14 cellular contexts compared by ENCODE assay signal in genomic region chr15:75215107-75216004, GRCh38. TPM values are rescaled to one million over a fixed set of nuclear protein-coding genes. Genes with fewer than 3 reads are reported as not detected.
DNase-seq lines count a peak whose midpoint lies in the region; ATAC-seq, FAIRE-seq and TF ChIP-seq lines count a peak whose summit lies in the region.
"Had no signal": no experiment of that assay in that cellular context is flagged by ENCODE, and none has a peak within 500 bp of the region (broad histone marks: within the 10 kb centered on the region; RNA-seq: fewer than 3 reads in every experiment).

No MANE protein-coding gene starts in this region.

- TF ChIP-seq CTCF in colonic mucosa (IDR thresholded peaks at IDR 0.05): no peak

- peaks cover 7% of the 10 kb centered on the region for H3K4me1 Mint-ChIP-seq in activated naive CD8-positive, alpha-beta T cell treated with anti-CD3 and anti-CD28 coated beads for 36 hours
- peaks cover 24 to 25% of the 10 kb centered on the region in 2 donors for H3K4me1 Mint-ChIP-seq in stimulated activated naive B cell treated with anti-CD40 and anti-IgM and Interleukin-4, amounts not matched to agents 10 μg/mL and 1 μg/mL and 100 μg/mL, for 72 hours

- peak; percentile 43; the same call in 1 of the 2 replicates for TF ChIP-seq RAD21 in Ishikawa (IDR thresholded peaks at IDR 0.05; ENCODE audit: low read depth)

- H3K9me3 ChIP-seq in colonic mucosa: no peaks in the 10 kb centered on the region
- H3K9me3 ChIP-seq: body of pancreas, right lobe of liver had no signal

- DNase-seq in Right ventricle myocardium inferior (ENCODE audit: missing footprints) (peak; percentile 53), cardiac septum (ENCODE audit: low spot score) (no peak), hippocampal formation (lab: John Stamatoyannopoulos, UW) (no peak), colonic mucosa (no peak), H54 (ENCODE audit: insufficient read length, low spot score) (no peak)
- DNase-seq in activated naive CD8-positive, alpha-beta T cell treated with anti-CD3 and anti-CD28 coated beads for 36 hours: no peak
- no peak for DNase-seq in stimulated activated naive B cell treated with anti-CD40 and anti-IgM and Interleukin-4, amounts not matched to agents 10 μg/mL and 1 μg/mL and 100 μg/mL, for 72 hours
- DNase-seq: activated T-cell treated with anti-CD3 and anti-CD28 coated beads for 4 hours, body of pancreas, NCI-H510A, right lobe of liver had no signal

- H3K9ac ChIP-seq in colonic mucosa (ENCODE audit: low read depth in 2 of 2, low read length in 2 of 2): no peak overlapping the region

- no peak for FAIRE-seq in H54 (lab: Jason Lieb, UNC)

- TF ChIP-seq EP300 in Ishikawa (IDR thresholded peaks at IDR 0.05; ENCODE audit: borderline replicate concordance): peak; percentile 75

- peak; percentile 2 for ATAC-seq in Right ventricle myocardium inferior
- ATAC-seq in stimulated activated naive B cell treated with anti-CD40 and anti-IgM and Interleukin-4, amounts not matched to agents 10 μg/mL and 1 μg/mL and 100 μg/mL, for 72 hours (replicated peaks): no peak
- ATAC-seq: body of pancreas had no signal

- peak overlapping the region; percentile 29 for H3K27ac Mint-ChIP-seq in activated naive CD8-positive, alpha-beta T cell treated with anti-CD3 and anti-CD28 coated beads for 36 hours
- H3K27ac Mint-ChIP-seq in stimulated activated naive B cell treated with anti-CD40 and anti-IgM and Interleukin-4, amounts not matched to agents 10 μg/mL and 1 μg/mL and 100 μg/mL, for 72 hours: peak overlapping the region; percentile 31

- no peak overlapping the region for H3K4me3 Mint-ChIP-seq in activated naive CD8-positive, alpha-beta T cell treated with anti-CD3 and anti-CD28 coated beads for 36 hours
- no peak overlapping the region for H3K4me3 Mint-ChIP-seq in stimulated activated naive B cell treated with anti-CD40 and anti-IgM and Interleukin-4, amounts not matched to agents 10 μg/mL and 1 μg/mL and 100 μg/mL, for 72 hours

- H3K9me3 Mint-ChIP-seq in activated naive CD8-positive, alpha-beta T cell treated with anti-CD3 and anti-CD28 coated beads for 36 hours: no peaks in the 10 kb centered on the region
- no peaks in the 10 kb centered on the region for H3K9me3 Mint-ChIP-seq in stimulated activated naive B cell treated with anti-CD40 and anti-IgM and Interleukin-4, amounts not matched to agents 10 μg/mL and 1 μg/mL and 100 μg/mL, for 72 hours

- H3K27me3 ChIP-seq in colonic mucosa: no peaks in the 10 kb centered on the region
- H3K27me3 ChIP-seq: body of pancreas, right lobe of liver had no signal

- H3K4me1 ChIP-seq in colonic mucosa: no peaks in the 10 kb centered on the region

- no peak for TF ChIP-seq POLR2A in H54 (IDR thresholded peaks at IDR 0.05; ENCODE audit: low read depth, low read length)

- intact Hi-C loops in Right ventricle myocardium inferior (cut with DNase I): no loop called here
- intact Hi-C loops in cardiac septum (cut with DNase I): loop anchor here (10.0 kb wide), 1 partner anchor 109 kb away; no protein-coding TSS in a partner anchor
- intact Hi-C loops in colonic mucosa (cut with DNase I): no loop called here

- no peak overlapping the region for H3K27ac ChIP-seq in colonic mucosa
- H3K27ac ChIP-seq: body of pancreas, right lobe of liver had no signal

- H3K27me3 Mint-ChIP-seq in activated naive CD8-positive, alpha-beta T cell treated with anti-CD3 and anti-CD28 coated beads for 36 hours: no peaks in the 10 kb centered on the region
- H3K27me3 Mint-ChIP-seq in stimulated activated naive B cell treated with anti-CD40 and anti-IgM and Interleukin-4, amounts not matched to agents 10 μg/mL and 1 μg/mL and 100 μg/mL, for 72 hours: no peaks in the 10 kb centered on the region

- no peak overlapping the region for H3K4me3 ChIP-seq in colonic mucosa
- H3K4me3 ChIP-seq: body of pancreas, right lobe of liver had no signal

- H3K36me3 ChIP-seq in colonic mucosa: peaks cover 13% of the 10 kb centered on the region

- peaks cover 3% of the 10 kb centered on the region for H3K36me3 Mint-ChIP-seq in activated naive CD8-positive, alpha-beta T cell treated with anti-CD3 and anti-CD28 coated beads for 36 hours
- peaks cover 22 to 29% of the 10 kb centered on the region in 2 donors for H3K36me3 Mint-ChIP-seq in stimulated activated naive B cell treated with anti-CD40 and anti-IgM and Interleukin-4, amounts not matched to agents 10 μg/mL and 1 μg/mL and 100 μg/mL, for 72 hours

TF ChIP-seq in Ishikawa, 13 proteins besides CTCF, POLR2A, EP300 and RAD21:
- TF ChIP-seq YY1 (IDR thresholded peaks at IDR 0.05; ENCODE audit: low read depth) (no peak; the same call in 1 of the 2 replicates), NFIC (IDR thresholded peaks at IDR 0.05) (peak; percentile 91), ZBTB7A (IDR thresholded peaks at IDR 0.05; ENCODE audit: low read depth) (no peak), CEBPB (IDR thresholded peaks at IDR 0.05) (peak; percentile 31; the same call in 1 of the 2 replicates), MAX (IDR thresholded peaks at IDR 0.05) (peak; percentile 62), TEAD4 (IDR thresholded peaks at IDR 0.05) (peak; percentile 95), EGR1 (IDR thresholded peaks at IDR 0.05) (no peak), REST (IDR thresholded peaks at IDR 0.05; ENCODE audit: low read depth) (no peak), TAF1 (IDR thresholded peaks at IDR 0.05; ENCODE audit: low read depth) (no peak), CREB1 (IDR thresholded peaks at IDR 0.05; ENCODE audit: low read depth) (no peak), TCF12 (IDR thresholded peaks at IDR 0.05; ENCODE audit: low read depth) (peak; percentile 91), FOXM1 (IDR thresholded peaks at IDR 0.05; ENCODE audit: borderline replicate concordance, low read depth) (peak; percentile 61)
- TF ChIP-seq, protein P1, sequence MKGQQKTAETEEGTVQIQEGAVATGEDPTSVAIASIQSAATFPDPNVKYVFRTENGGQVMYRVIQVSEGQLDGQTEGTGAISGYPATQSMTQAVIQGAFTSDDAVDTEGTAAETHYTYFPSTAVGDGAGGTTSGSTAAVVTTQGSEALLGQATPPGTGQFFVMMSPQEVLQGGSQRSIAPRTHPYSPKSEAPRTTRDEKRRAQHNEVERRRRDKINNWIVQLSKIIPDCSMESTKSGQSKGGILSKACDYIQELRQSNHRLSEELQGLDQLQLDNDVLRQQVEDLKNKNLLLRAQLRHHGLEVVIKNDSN (IDR thresholded peaks at IDR 0.05): 0 out of 2 replicates have a peak, but pooled peaks have one; percentile 13

RNA-seq across cellular contexts. Expression of gene C15orf39, which starts 13.7 kb away (rescaled TPM):
- total RNA-seq in Right ventricle myocardium inferior: 15.0 TPM
- total RNA-seq in cardiac septum: 12.9 TPM
- total RNA-seq in activated naive CD8-positive, alpha-beta T cell treated with anti-CD3 and anti-CD28 coated beads for 36 hours: 10 to 100 TPM; 34.3 to 35.7 TPM
- total RNA-seq in colonic mucosa: 10 to 100 TPM; 22.3 to 27.3 TPM

RNA-seq across cellular contexts. Expression of gene GOLGA6C, which starts 42.8 kb away (rescaled TPM):
- total RNA-seq in Right ventricle myocardium inferior (not detected), cardiac septum (not detected), colonic mucosa (not detected)
- not detected for total RNA-seq in activated naive CD8-positive, alpha-beta T cell treated with anti-CD3 and anti-CD28 coated beads for 36 hours
- total RNA-seq: body of pancreas, glomerular endothelial cell, MCF 10A had no signal
